13 cellular contexts compared by ENCODE assay signal in the genomic region with DNA sequence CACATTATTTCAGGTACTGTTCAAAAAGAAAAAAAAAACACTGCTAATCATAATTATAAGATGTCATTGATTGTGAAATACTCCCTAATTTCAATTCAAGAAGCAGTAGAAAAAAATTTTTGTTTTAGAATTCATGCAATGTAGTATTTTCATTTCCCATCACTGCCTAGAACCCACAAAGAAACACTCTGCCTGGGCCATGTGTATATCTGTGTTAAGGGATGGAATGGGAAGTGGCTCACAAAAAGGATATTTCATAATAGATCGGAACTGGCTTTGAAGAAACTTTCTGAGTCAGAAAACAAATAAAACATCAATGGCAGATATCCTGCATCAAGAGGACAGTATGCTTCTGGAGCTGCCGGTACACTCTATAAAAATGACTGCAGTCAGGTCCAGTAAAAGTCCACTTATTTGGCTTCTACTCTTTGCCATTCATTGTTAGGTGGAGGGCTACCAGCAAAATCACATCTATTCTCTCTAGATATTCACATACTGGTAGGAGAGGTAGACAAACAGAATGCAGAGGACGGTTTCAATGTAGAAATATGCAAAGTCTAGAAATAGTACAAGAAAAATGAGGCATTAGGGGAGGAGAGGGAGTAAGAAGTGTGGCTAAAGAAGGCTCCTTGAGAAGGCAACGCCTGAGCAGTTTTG.
DNase-seq lines count a peak whose midpoint lies in the region; ATAC-seq and TF ChIP-seq lines count a peak whose summit lies in the region.
"Had no signal": no experiment of that assay in that cellular context is flagged by ENCODE, and none has a peak within 500 bp of the region (broad histone marks: within the 10 kb centered on the region; RNA-seq: fewer than 3 reads in every experiment).

No MANE protein-coding gene starts in this region.

- H3K36me3 ChIP-seq in heart left ventricle, result no peaks in the 10 kb centered on the region
- H3K36me3 ChIP-seq in RWPE2 (ENCODE audit: low read depth), result no peaks in the 10 kb centered on the region
- H3K36me3 ChIP-seq in fibroblast of lung (ENCODE audit: control insufficient read depth, insufficient read depth, low read length), result no peaks in the 10 kb centered on the region
- no peaks in the 10 kb centered on the region for H3K36me3 ChIP-seq in H7 (replicated peaks; ENCODE audit: control insufficient read depth, insufficient read depth, low read length)

- H3K27ac ChIP-seq in heart left ventricle (peak overlapping the region in 2 of 12 donors; percentile 20 to 45), RWPE2 (ENCODE audit: poor library complexity, severe bottlenecking) (peak overlapping the region; percentile 91), fibroblast of lung (ENCODE audit: insufficient read depth, low read length) (no peak overlapping the region)

- peaks cover 18% of the 10 kb centered on the region for H3K4me1 Mint-ChIP-seq in osteocyte (ENCODE audit: unreplicated experiment)
- H3K4me1 Mint-ChIP-seq: GM23338 had no signal

- no peaks in the 10 kb centered on the region for H3K9me3 Mint-ChIP-seq in osteocyte (ENCODE audit: unreplicated experiment)
- H3K9me3 Mint-ChIP-seq: GM23338 had no signal

- TF ChIP-seq CTCF in heart left ventricle (IDR thresholded peaks at IDR 0.05) (no peak), RWPE2 (IDR thresholded peaks at IDR 0.05; ENCODE audit: poor library complexity, severe bottlenecking) (no peak), fibroblast of lung (conservative IDR thresholded peaks at IDR 0.05 in 1 of 2, IDR thresholded peaks at IDR 0.05 in 1 of 2; ENCODE audit: low read depth in 1 of 2, low read length in 2 of 2) (no peak), osteocyte (IDR thresholded peaks at IDR 0.05) (no peak)

- DNase-seq in heart left ventricle (no peak), left cardiac atrium (no peak), RWPE2 (ENCODE audit: low spot score) (no peak), fibroblast of lung (ENCODE audit: low read depth in 2 of 2) (peak; percentile 37 to 76), stromal cell of bone marrow (ENCODE audit: low read depth) (peak; percentile 54), osteocyte (ENCODE audit: extremely low spot score, unreplicated experiment) (no peak), H7 (no peak)
- DNase-seq: activated CD8-positive, alpha-beta memory T cell treated with anti-CD3 and anti-CD28 coated beads, Interleukin-2, amount 50 U/mL, for 48 hours; NCI-H1105 treated with DMSO at 0.1 percent for 48 hours; retina; T1000 had no signal

- no peaks in the 10 kb centered on the region for H3K79me2 ChIP-seq in fibroblast of lung (ENCODE audit: control insufficient read depth, insufficient read depth, low read length)

- H3K36me3 Mint-ChIP-seq in osteocyte (ENCODE audit: unreplicated experiment), result no peaks in the 10 kb centered on the region

- H3K4me1 ChIP-seq in heart left ventricle, result peaks cover 0 to 62% (median 2%) of the 10 kb centered on the region in 12 donors
- peaks cover 44% of the 10 kb centered on the region for H3K4me1 ChIP-seq in RWPE2 (ENCODE audit: insufficient read depth, poor library complexity, severe bottlenecking)
- H3K4me1 ChIP-seq in fibroblast of lung (ENCODE audit: control insufficient read depth, extremely low read depth, insufficient read depth, low read length), result peaks cover 19% of the 10 kb centered on the region

- H3K9ac ChIP-seq in fibroblast of lung (ENCODE audit: insufficient read depth, low read length), result no peak overlapping the region

- H3K4me3 Mint-ChIP-seq in osteocyte (ENCODE audit: unreplicated experiment), result no peak overlapping the region
- H3K4me3 Mint-ChIP-seq: GM23338 had no signal

- H3K27me3 Mint-ChIP-seq in osteocyte (ENCODE audit: unreplicated experiment), result no peaks in the 10 kb centered on the region

- H3K4me3 ChIP-seq in heart left ventricle, result no peak overlapping the region
- H3K4me3 ChIP-seq in RWPE2 (ENCODE audit: severe bottlenecking), result no peak overlapping the region
- no peak overlapping the region for H3K4me3 ChIP-seq in fibroblast of lung (replicated peaks in 1 of 4; ENCODE audit: control extremely low read depth in 1 of 4, insufficient read depth in 1 of 4, low read depth in 3 of 4, low read length in 4 of 4)
- H3K4me3 ChIP-seq in H7 (ENCODE audit: insufficient read depth, low read depth, low read length), result no peak overlapping the region
- H3K4me3 ChIP-seq: GM23338 had no signal

- no peaks in the 10 kb centered on the region for H3K9me3 ChIP-seq in heart left ventricle
- H3K9me3 ChIP-seq in RWPE2 (ENCODE audit: severe bottlenecking), result no peaks in the 10 kb centered on the region
- no peaks in the 10 kb centered on the region for H3K9me3 ChIP-seq in fibroblast of lung (ENCODE audit: control insufficient read depth, insufficient read depth, low read depth, low read length)

- H3K27me3 ChIP-seq in heart left ventricle, result no peaks in the 10 kb centered on the region
- no peaks in the 10 kb centered on the region for H3K27me3 ChIP-seq in RWPE2 (ENCODE audit: insufficient read depth, poor library complexity, severe bottlenecking)
- H3K27me3 ChIP-seq in fibroblast of lung (ENCODE audit: control insufficient read depth, insufficient read depth, low read length), result no peaks in the 10 kb centered on the region
- H3K27me3 ChIP-seq in H7 (ENCODE audit: control insufficient read depth, insufficient read depth, low read length), result no peaks in the 10 kb centered on the region

- H4K20me1 ChIP-seq in fibroblast of lung (ENCODE audit: control insufficient read depth, extremely low read depth, insufficient read depth, low read length), result no peaks in the 10 kb centered on the region

- H3K27ac Mint-ChIP-seq in osteocyte (ENCODE audit: unreplicated experiment), result no peak overlapping the region
- H3K27ac Mint-ChIP-seq: GM23338 had no signal

- ATAC-seq in heart left ventricle, result peak in 3 of 4 donors; percentile 31 to 51 (median 45)
- no peak for ATAC-seq in left cardiac atrium
- peak; percentile 52 for ATAC-seq in RWPE2 (ENCODE audit: low read depth)
- ATAC-seq in GM18519 (IDR thresholded peaks at IDR 0.05; ENCODE audit: low FRiP score, unreplicated experiment), result no peak
- ATAC-seq: GM23338 had no signal

- intact Hi-C loops in heart left ventricle (cut with DNase I), result no loop called here
- intact Hi-C loops in left cardiac atrium (cut with DNase I), result no loop called here

- 63 to 73% (median 67%) methylated on average over 4 of the region's 4 CpGs for WGBS in heart left ventricle, 4 donors

- no peak overlapping the region for H3K4me2 ChIP-seq in fibroblast of lung (ENCODE audit: extremely low read depth, insufficient read depth, low read length)
- H3K4me2 ChIP-seq: GM23338 had no signal

- TF ChIP-seq POLR2A in heart left ventricle (IDR thresholded peaks at IDR 0.05), result no peak

- H2AFZ ChIP-seq in fibroblast of lung (ENCODE audit: low read length), result no peak overlapping the region
- H2AFZ ChIP-seq: GM23338 had no signal

Comparison
In these comparisons a context has a peak if more than half of its experiments do, and no peak if none do; other contexts are left out.
1. ATAC-seq: peak in heart left ventricle (3 of 4) and RWPE2 (single experiment); none in left cardiac atrium (0 of 2) and GM18519 (single experiment).
2. DNase-seq: peak in fibroblast of lung (2 of 2) and stromal cell of bone marrow (single experiment); none in heart left ventricle (0 of 5), left cardiac atrium (single experiment), RWPE2 (single experiment), osteocyte (single experiment) and H7 (single experiment).